ENCODE assay signal across 1 cellular context in the genomic region with DNA sequence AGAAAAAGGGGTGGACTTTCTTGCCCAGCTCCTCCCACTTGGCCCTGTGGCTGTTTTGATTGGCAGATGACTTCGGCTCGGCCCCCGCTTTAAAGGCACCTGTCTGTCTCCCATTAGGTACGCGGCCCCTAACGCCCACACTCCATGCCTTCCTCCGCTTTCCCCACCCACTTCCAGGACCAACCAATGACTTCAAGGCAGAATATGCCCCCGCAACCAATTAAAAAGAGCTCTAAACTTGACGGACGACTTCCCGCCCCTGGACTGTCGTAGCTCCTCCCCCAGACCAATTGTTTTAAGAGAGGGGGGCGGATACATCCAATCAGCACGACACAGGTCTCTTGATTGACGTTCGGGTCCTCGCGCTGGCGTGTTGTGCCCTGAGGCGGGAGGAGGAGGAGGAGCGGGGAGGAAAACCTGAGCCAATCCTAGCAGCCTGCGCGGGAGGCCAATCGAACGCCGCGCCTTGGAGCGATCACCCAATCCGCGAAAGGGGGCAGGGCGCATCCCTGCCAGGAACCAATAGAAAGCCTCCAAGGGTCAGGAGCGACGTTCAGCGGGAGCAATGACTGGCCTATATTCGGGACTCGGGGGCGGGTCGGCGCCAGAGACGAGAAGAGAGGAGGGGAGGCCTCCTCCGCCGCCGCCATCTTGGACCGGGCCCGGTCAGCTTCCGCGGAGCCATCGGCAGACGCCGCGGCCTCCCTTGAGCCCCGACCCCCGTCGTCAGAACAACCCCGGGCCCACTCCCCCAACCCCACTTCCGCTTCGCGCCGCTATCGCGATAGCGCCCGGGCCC.
TF ChIP-seq lines count a peak whose summit lies in the region.

A gene (plus strand): TSS at position 649 of the 799 bp plus-strand sequence. CDS start 5,217 bp downstream, outside the sequence.

TF ChIP-seq in HepG2, 621 proteins besides CTCF, POLR2A, EP300 and RAD21 (continued from another document and continues in another):
- TF ChIP-seq, protein P1, sequence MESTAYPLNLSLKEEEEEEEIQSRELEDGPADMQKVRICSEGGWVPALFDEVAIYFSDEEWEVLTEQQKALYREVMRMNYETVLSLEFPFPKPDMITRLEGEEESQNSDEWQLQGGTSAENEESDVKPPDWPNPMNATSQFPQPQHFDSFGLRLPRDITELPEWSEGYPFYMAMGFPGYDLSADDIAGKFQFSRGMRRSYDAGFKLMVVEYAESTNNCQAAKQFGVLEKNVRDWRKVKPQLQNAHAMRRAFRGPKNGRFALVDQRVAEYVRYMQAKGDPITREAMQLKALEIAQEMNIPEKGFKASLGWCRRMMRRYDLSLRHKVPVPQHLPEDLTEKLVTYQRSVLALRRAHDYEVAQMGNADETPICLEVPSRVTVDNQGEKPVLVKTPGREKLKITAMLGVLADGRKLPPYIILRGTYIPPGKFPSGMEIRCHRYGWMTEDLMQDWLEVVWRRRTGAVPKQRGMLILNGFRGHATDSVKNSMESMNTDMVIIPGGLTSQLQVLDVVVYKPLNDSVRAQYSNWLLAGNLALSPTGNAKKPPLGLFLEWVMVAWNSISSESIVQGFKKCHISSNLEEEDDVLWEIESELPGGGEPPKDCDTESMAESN (CRISPR knock-in tag; conservative IDR thresholded peaks at IDR 0.05): 0 out of 2 replicates have a peak, but pooled peaks have one; percentile 17
- TF ChIP-seq MAZ (IDR thresholded peaks at IDR 0.05; ENCODE audit: borderline replicate concordance, low read depth, low read length): peak; percentile 62; the same call in 1 of the 2 replicates
- TF ChIP-seq MAZ (CRISPR knock-in tag; IDR thresholded peaks at IDR 0.05; ENCODE audit: low read depth): no peak; the same call in 1 of the 2 replicates
- TF ChIP-seq REPIN1 (CRISPR knock-in tag; IDR thresholded peaks at IDR 0.05; ENCODE audit: borderline replicate concordance, low read depth): peak; percentile 69; the same call in 1 of the 2 replicates
- peak; percentile 65 for TF ChIP-seq YEATS4 (CRISPR knock-in tag; IDR thresholded peaks at IDR 0.05; ENCODE audit: borderline replicate concordance)
- no peak; the same call in 1 of the 2 replicates for TF ChIP-seq ZNF563 (CRISPR knock-in tag; IDR thresholded peaks at IDR 0.05)
- peak; percentile 9; the same call in 1 of the 2 replicates for TF ChIP-seq ZNF607 (CRISPR knock-in tag; IDR thresholded peaks at IDR 0.05; ENCODE audit: borderline replicate concordance)
- TF ChIP-seq TBX3 (IDR thresholded peaks at IDR 0.05; ENCODE audit: borderline replicate concordance): 0 out of 2 replicates have a peak, but pooled peaks have one; percentile 4
- no peak for TF ChIP-seq ZNF629 (CRISPR knock-in tag; conservative IDR thresholded peaks at IDR 0.05)
- TF ChIP-seq, protein P2, sequence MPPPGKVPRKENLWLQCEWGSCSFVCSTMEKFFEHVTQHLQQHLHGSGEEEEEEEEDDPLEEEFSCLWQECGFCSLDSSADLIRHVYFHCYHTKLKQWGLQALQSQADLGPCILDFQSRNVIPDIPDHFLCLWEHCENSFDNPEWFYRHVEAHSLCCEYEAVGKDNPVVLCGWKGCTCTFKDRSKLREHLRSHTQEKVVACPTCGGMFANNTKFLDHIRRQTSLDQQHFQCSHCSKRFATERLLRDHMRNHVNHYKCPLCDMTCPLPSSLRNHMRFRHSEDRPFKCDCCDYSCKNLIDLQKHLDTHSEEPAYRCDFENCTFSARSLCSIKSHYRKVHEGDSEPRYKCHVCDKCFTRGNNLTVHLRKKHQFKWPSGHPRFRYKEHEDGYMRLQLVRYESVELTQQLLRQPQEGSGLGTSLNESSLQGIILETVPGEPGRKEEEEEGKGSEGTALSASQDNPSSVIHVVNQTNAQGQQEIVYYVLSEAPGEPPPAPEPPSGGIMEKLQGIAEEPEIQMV (CRISPR knock-in tag; IDR thresholded peaks at IDR 0.05; ENCODE audit: low read depth): peak; percentile 95
- TF ChIP-seq ZFP36L1 (CRISPR knock-in tag; IDR thresholded peaks at IDR 0.05): no peak
- TF ChIP-seq PCBP1 (IDR thresholded peaks at IDR 0.05; ENCODE audit: borderline replicate concordance, low read depth, low read length): peak; percentile 86; the same call in 1 of the 2 replicates
- TF ChIP-seq HIVEP1 (CRISPR knock-in tag; IDR thresholded peaks at IDR 0.05): 0 out of 2 replicates have a peak, but pooled peaks have one; percentile 20
- TF ChIP-seq, protein P3, sequence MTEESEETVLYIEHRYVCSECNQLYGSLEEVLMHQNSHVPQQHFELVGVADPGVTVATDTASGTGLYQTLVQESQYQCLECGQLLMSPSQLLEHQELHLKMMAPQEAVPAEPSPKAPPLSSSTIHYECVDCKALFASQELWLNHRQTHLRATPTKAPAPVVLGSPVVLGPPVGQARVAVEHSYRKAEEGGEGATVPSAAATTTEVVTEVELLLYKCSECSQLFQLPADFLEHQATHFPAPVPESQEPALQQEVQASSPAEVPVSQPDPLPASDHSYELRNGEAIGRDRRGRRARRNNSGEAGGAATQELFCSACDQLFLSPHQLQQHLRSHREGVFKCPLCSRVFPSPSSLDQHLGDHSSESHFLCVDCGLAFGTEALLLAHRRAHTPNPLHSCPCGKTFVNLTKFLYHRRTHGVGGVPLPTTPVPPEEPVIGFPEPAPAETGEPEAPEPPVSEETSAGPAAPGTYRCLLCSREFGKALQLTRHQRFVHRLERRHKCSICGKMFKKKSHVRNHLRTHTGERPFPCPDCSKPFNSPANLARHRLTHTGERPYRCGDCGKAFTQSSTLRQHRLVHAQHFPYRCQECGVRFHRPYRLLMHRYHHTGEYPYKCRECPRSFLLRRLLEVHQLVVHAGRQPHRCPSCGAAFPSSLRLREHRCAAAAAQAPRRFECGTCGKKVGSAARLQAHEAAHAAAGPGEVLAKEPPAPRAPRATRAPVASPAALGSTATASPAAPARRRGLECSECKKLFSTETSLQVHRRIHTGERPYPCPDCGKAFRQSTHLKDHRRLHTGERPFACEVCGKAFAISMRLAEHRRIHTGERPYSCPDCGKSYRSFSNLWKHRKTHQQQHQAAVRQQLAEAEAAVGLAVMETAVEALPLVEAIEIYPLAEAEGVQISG (CRISPR knock-in tag; IDR thresholded peaks at IDR 0.05): peak; percentile 22; the same call in 1 of the 2 replicates
- TF ChIP-seq ZSCAN25 (CRISPR knock-in tag; IDR thresholded peaks at IDR 0.05): 0 out of 2 replicates have a peak, but pooled peaks have one; percentile 22
- TF ChIP-seq, protein P4, sequence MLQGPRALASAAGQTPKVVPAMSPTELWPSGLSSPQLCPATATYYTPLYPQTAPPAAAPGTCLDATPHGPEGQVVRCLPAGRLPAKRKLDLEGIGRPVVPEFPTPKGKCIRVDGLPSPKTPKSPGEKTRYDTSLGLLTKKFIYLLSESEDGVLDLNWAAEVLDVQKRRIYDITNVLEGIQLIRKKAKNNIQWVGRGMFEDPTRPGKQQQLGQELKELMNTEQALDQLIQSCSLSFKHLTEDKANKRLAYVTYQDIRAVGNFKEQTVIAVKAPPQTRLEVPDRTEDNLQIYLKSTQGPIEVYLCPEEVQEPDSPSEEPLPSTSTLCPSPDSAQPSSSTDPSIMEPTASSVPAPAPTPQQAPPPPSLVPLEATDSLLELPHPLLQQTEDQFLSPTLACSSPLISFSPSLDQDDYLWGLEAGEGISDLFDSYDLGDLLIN (CRISPR knock-in tag; IDR thresholded peaks at IDR 0.05; ENCODE audit: borderline replicate concordance): no peak
- TF ChIP-seq BRD4 (CRISPR knock-in tag; IDR thresholded peaks at IDR 0.05): peak; percentile 80; the same call in 1 of the 2 replicates
- TF ChIP-seq ZNF274 (CRISPR knock-in tag; IDR thresholded peaks at IDR 0.05): no peak
- TF ChIP-seq NONO (IDR thresholded peaks at IDR 0.05): no peak
- no peak for TF ChIP-seq NONO (CRISPR knock-in tag; conservative IDR thresholded peaks at IDR 0.05)
- TF ChIP-seq ZSCAN20 (CRISPR knock-in tag; IDR thresholded peaks at IDR 0.05; ENCODE audit: borderline replicate concordance): 0 out of 2 replicates have a peak, but pooled peaks have one; percentile 27
- no peak for TF ChIP-seq ZFAT (CRISPR knock-in tag; conservative IDR thresholded peaks at IDR 0.05)
- no peak for TF ChIP-seq GATAD2A (CRISPR knock-in tag; IDR thresholded peaks at IDR 0.05)
- TF ChIP-seq ZFX (CRISPR knock-in tag; IDR thresholded peaks at IDR 0.05; ENCODE audit: low read depth): peak; percentile 79
- TF ChIP-seq ZNF615 (CRISPR knock-in tag; IDR thresholded peaks at IDR 0.05; ENCODE audit: borderline replicate concordance): no peak
- no peak for TF ChIP-seq ZNF672 (CRISPR knock-in tag; IDR thresholded peaks at IDR 0.05)
- TF ChIP-seq HNRNPK (IDR thresholded peaks at IDR 0.05; ENCODE audit: low read depth, low read length, poor library complexity, severe bottlenecking): peak; percentile 45
- peak; percentile 77 for TF ChIP-seq CREB1 (IDR thresholded peaks at IDR 0.05)
- TF ChIP-seq CREB1 (CRISPR knock-in tag; IDR thresholded peaks at IDR 0.05): peak; percentile 93
- TF ChIP-seq ZNF567 (CRISPR knock-in tag; IDR thresholded peaks at IDR 0.05; ENCODE audit: borderline replicate concordance): no peak
- peak; percentile 77 for TF ChIP-seq GABPB1 (CRISPR knock-in tag; IDR thresholded peaks at IDR 0.05)
- no peak for TF ChIP-seq KDM1A (CRISPR knock-in tag; IDR thresholded peaks at IDR 0.05)
- TF ChIP-seq TBP (CRISPR knock-in tag; IDR thresholded peaks at IDR 0.05): no peak
- peak; percentile 65 for TF ChIP-seq BORCS8-MEF2B (CRISPR knock-in tag; IDR thresholded peaks at IDR 0.05)
- TF ChIP-seq ERF (CRISPR knock-in tag; IDR thresholded peaks at IDR 0.05): 0 out of 2 replicates have a peak, but pooled peaks have one; percentile 38
- TF ChIP-seq HOXA5 (CRISPR knock-in tag; IDR thresholded peaks at IDR 0.05): peak; percentile 39; the same call in 1 of the 2 replicates
- no peak for TF ChIP-seq ZMYM4 (CRISPR knock-in tag; IDR thresholded peaks at IDR 0.05)
- TF ChIP-seq, protein P5, sequence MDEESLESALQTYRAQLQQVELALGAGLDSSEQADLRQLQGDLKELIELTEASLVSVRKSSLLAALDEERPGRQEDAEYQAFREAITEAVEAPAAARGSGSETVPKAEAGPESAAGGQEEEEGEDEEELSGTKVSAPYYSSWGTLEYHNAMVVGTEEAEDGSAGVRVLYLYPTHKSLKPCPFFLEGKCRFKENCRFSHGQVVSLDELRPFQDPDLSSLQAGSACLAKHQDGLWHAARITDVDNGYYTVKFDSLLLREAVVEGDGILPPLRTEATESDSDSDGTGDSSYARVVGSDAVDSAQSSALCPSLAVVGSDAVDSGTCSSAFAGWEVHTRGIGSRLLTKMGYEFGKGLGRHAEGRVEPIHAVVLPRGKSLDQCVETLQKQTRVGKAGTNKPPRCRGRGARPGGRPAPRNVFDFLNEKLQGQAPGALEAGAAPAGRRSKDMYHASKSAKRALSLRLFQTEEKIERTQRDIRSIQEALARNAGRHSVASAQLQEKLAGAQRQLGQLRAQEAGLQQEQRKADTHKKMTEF (CRISPR knock-in tag; IDR thresholded peaks at IDR 0.05): no peak
- peak; percentile 90 for TF ChIP-seq SP2 (CRISPR knock-in tag; IDR thresholded peaks at IDR 0.05)
- TF ChIP-seq ZNF547 (CRISPR knock-in tag; IDR thresholded peaks at IDR 0.05): peak; percentile 5; the same call in 1 of the 2 replicates
- peak; percentile 77 for TF ChIP-seq TAF1 (CRISPR knock-in tag; IDR thresholded peaks at IDR 0.05)
- TF ChIP-seq, protein P6, sequence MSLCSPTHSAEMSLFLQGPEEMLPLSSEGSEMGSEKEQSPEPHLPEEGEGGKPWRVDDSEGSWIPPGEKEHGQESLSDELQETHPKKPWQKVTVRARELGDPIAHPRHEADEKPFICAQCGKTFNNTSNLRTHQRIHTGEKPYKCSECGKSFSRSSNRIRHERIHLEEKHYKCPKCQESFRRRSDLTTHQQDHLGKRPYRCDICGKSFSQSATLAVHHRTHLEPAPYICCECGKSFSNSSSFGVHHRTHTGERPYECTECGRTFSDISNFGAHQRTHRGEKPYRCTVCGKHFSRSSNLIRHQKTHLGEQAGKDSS (CRISPR knock-in tag; IDR thresholded peaks at IDR 0.05; ENCODE audit: borderline replicate concordance, low read depth): no peak
- no peak for TF ChIP-seq ZNF329 (CRISPR knock-in tag; IDR thresholded peaks at IDR 0.05; ENCODE audit: low read depth)
- peak; percentile 39; the same call in 1 of the 2 replicates for TF ChIP-seq NCOR1 (IDR thresholded peaks at IDR 0.05; ENCODE audit: borderline replicate concordance, low read length)
- TF ChIP-seq ZBTB3 (CRISPR knock-in tag; IDR thresholded peaks at IDR 0.05; ENCODE audit: borderline replicate concordance, low read depth): 0 out of 2 replicates have a peak, but pooled peaks have one; percentile 22
- TF ChIP-seq MXI1 (IDR thresholded peaks at IDR 0.05; ENCODE audit: borderline replicate concordance, low read depth, low read length): peak; percentile 9; the same call in 1 of the 3 replicates
